In the genomic region with DNA sequence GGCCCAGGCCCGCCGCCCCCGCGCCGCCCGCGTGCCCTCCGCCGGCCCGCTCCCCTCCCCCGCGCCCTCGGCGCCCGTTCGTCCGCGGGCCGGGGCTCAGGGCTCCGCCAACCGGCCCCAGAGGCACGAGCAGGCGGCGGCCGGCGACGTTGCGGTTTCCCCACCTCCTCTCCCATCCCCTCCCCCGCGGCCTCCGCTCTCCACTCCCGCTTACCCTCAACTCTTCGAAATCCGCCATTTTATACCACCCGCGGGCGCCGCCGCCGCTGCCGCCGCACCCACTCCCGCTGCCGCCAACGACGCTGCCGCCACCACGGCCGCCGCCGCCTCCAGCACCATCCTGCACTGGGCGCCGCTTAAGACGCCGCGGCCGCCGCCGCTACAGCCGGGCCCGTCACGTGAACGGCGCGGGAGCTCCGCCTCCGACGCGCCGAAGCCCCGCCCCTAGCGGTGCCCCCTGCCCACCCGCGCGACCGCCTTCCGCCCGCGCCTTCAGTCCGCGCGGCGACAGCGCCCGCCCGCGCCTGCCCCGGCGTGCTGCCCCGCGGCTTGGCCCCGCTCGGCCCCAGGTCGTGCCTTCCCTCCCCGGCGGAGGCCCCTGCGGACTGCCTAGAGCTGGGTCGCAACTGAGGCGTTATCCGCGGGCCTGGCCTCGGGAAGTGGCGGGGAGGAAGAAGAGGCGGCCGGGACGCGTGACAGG, we compare ENCODE assay signal across 1 cellular context.
TF ChIP-seq lines count a peak whose summit lies in the region.

A gene with protein sequence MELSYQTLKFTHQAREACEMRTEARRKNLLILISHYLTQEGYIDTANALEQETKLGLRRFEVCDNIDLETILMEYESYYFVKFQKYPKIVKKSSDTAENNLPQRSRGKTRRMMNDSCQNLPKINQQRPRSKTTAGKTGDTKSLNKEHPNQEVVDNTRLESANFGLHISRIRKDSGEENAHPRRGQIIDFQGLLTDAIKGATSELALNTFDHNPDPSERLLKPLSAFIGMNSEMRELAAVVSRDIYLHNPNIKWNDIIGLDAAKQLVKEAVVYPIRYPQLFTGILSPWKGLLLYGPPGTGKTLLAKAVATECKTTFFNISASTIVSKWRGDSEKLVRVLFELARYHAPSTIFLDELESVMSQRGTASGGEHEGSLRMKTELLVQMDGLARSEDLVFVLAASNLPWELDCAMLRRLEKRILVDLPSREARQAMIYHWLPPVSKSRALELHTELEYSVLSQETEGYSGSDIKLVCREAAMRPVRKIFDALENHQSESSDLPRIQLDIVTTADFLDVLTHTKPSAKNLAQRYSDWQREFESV (plus strand): TSS at position 495 of the 700 bp plus-strand sequence. CDS start 29,271 bp downstream, outside the sequence.
A gene with protein sequence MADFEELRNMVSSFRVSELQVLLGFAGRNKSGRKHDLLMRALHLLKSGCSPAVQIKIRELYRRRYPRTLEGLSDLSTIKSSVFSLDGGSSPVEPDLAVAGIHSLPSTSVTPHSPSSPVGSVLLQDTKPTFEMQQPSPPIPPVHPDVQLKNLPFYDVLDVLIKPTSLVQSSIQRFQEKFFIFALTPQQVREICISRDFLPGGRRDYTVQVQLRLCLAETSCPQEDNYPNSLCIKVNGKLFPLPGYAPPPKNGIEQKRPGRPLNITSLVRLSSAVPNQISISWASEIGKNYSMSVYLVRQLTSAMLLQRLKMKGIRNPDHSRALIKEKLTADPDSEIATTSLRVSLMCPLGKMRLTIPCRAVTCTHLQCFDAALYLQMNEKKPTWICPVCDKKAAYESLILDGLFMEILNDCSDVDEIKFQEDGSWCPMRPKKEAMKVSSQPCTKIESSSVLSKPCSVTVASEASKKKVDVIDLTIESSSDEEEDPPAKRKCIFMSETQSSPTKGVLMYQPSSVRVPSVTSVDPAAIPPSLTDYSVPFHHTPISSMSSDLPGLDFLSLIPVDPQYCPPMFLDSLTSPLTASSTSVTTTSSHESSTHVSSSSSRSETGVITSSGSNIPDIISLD (minus strand): TSS at position 400 of the 700 bp plus-strand sequence. CDS start 162 bp downstream, at position 238.

TF ChIP-seq in WTC11, 78 proteins besides CTCF, POLR2A, EP300 and RAD21 (continued from another document and continues in another):
- TF ChIP-seq, protein P1, sequence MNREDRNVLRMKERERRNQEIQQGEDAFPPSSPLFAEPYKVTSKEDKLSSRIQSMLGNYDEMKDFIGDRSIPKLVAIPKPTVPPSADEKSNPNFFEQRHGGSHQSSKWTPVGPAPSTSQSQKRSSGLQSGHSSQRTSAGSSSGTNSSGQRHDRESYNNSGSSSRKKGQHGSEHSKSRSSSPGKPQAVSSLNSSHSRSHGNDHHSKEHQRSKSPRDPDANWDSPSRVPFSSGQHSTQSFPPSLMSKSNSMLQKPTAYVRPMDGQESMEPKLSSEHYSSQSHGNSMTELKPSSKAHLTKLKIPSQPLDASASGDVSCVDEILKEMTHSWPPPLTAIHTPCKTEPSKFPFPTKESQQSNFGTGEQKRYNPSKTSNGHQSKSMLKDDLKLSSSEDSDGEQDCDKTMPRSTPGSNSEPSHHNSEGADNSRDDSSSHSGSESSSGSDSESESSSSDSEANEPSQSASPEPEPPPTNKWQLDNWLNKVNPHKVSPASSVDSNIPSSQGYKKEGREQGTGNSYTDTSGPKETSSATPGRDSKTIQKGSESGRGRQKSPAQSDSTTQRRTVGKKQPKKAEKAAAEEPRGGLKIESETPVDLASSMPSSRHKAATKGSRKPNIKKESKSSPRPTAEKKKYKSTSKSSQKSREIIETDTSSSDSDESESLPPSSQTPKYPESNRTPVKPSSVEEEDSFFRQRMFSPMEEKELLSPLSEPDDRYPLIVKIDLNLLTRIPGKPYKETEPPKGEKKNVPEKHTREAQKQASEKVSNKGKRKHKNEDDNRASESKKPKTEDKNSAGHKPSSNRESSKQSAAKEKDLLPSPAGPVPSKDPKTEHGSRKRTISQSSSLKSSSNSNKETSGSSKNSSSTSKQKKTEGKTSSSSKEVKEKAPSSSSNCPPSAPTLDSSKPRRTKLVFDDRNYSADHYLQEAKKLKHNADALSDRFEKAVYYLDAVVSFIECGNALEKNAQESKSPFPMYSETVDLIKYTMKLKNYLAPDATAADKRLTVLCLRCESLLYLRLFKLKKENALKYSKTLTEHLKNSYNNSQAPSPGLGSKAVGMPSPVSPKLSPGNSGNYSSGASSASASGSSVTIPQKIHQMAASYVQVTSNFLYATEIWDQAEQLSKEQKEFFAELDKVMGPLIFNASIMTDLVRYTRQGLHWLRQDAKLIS (CRISPR knock-in tag; IDR thresholded peaks at IDR 0.05; ENCODE audit: borderline replicate concordance), result no peak
- TF ChIP-seq ZNF425 (CRISPR knock-in tag; conservative IDR thresholded peaks at IDR 0.05) (no peak), JUN (CRISPR knock-in tag; IDR thresholded peaks at IDR 0.05) (no peak), NR2C2 (CRISPR knock-in tag; IDR thresholded peaks at IDR 0.05) (no peak), FOXP4 (CRISPR knock-in tag; IDR thresholded peaks at IDR 0.05) (peak; percentile 94), KAT7 (CRISPR knock-in tag; IDR thresholded peaks at IDR 0.05; ENCODE audit: borderline replicate concordance) (peak; percentile 85; the same call in 1 of the 2 replicates), FOXJ3 (CRISPR knock-in tag; IDR thresholded peaks at IDR 0.05; ENCODE audit: borderline replicate concordance) (no peak), JAZF1 (CRISPR knock-in tag; IDR thresholded peaks at IDR 0.05) (no peak), GTF2I (CRISPR knock-in tag; conservative IDR thresholded peaks at IDR 0.05) (no peak), GRHL2 (CRISPR knock-in tag; IDR thresholded peaks at IDR 0.05; ENCODE audit: insufficient replicate concordance, severe bottlenecking) (no peak), SOX15 (CRISPR knock-in tag; IDR thresholded peaks at IDR 0.05) (no peak), ETV6 (CRISPR knock-in tag; IDR thresholded peaks at IDR 0.05) (no peak; the same call in none of the 2 replicates), CREB1 (CRISPR knock-in tag; IDR thresholded peaks at IDR 0.05) (no peak), PRRX2 (CRISPR knock-in tag; IDR thresholded peaks at IDR 0.05) (no peak)
- TF ChIP-seq, protein P2, sequence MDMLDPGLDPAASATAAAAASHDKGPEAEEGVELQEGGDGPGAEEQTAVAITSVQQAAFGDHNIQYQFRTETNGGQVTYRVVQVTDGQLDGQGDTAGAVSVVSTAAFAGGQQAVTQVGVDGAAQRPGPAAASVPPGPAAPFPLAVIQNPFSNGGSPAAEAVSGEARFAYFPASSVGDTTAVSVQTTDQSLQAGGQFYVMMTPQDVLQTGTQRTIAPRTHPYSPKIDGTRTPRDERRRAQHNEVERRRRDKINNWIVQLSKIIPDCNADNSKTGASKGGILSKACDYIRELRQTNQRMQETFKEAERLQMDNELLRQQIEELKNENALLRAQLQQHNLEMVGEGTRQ (CRISPR knock-in tag; IDR thresholded peaks at IDR 0.05), result peak; percentile 96
- TF ChIP-seq, protein P3, sequence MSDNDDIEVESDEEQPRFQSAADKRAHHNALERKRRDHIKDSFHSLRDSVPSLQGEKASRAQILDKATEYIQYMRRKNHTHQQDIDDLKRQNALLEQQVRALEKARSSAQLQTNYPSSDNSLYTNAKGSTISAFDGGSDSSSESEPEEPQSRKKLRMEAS (CRISPR knock-in tag; IDR thresholded peaks at IDR 0.05), result no peak; the same call in 1 of the 2 replicates
- TF ChIP-seq, protein P4, sequence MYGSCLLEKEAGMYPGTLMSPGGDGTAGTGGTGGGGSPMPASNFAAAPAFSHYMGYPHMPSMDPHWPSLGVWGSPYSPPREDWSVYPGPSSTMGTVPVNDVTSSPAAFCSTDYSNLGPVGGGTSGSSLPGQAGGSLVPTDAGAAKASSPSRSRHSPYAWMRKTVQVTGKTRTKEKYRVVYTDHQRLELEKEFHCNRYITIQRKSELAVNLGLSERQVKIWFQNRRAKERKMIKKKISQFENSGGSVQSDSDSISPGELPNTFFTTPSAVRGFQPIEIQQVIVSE (CRISPR knock-in tag; IDR thresholded peaks at IDR 0.05; ENCODE audit: borderline replicate concordance), result no peak
- TF ChIP-seq, protein P5, sequence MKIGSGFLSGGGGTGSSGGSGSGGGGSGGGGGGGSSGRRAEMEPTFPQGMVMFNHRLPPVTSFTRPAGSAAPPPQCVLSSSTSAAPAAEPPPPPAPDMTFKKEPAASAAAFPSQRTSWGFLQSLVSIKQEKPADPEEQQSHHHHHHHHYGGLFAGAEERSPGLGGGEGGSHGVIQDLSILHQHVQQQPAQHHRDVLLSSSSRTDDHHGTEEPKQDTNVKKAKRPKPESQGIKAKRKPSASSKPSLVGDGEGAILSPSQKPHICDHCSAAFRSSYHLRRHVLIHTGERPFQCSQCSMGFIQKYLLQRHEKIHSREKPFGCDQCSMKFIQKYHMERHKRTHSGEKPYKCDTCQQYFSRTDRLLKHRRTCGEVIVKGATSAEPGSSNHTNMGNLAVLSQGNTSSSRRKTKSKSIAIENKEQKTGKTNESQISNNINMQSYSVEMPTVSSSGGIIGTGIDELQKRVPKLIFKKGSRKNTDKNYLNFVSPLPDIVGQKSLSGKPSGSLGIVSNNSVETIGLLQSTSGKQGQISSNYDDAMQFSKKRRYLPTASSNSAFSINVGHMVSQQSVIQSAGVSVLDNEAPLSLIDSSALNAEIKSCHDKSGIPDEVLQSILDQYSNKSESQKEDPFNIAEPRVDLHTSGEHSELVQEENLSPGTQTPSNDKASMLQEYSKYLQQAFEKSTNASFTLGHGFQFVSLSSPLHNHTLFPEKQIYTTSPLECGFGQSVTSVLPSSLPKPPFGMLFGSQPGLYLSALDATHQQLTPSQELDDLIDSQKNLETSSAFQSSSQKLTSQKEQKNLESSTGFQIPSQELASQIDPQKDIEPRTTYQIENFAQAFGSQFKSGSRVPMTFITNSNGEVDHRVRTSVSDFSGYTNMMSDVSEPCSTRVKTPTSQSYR (CRISPR knock-in tag; IDR thresholded peaks at IDR 0.05), result no peak
- TF ChIP-seq, protein P6, sequence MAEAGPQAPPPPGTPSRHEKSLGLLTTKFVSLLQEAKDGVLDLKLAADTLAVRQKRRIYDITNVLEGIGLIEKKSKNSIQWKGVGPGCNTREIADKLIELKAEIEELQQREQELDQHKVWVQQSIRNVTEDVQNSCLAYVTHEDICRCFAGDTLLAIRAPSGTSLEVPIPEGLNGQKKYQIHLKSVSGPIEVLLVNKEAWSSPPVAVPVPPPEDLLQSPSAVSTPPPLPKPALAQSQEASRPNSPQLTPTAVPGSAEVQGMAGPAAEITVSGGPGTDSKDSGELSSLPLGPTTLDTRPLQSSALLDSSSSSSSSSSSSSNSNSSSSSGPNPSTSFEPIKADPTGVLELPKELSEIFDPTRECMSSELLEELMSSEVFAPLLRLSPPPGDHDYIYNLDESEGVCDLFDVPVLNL (CRISPR knock-in tag; IDR thresholded peaks at IDR 0.05; ENCODE audit: borderline replicate concordance, low read depth), result peak; percentile 52; the same call in 1 of the 2 replicates
- TF ChIP-seq, protein P7, sequence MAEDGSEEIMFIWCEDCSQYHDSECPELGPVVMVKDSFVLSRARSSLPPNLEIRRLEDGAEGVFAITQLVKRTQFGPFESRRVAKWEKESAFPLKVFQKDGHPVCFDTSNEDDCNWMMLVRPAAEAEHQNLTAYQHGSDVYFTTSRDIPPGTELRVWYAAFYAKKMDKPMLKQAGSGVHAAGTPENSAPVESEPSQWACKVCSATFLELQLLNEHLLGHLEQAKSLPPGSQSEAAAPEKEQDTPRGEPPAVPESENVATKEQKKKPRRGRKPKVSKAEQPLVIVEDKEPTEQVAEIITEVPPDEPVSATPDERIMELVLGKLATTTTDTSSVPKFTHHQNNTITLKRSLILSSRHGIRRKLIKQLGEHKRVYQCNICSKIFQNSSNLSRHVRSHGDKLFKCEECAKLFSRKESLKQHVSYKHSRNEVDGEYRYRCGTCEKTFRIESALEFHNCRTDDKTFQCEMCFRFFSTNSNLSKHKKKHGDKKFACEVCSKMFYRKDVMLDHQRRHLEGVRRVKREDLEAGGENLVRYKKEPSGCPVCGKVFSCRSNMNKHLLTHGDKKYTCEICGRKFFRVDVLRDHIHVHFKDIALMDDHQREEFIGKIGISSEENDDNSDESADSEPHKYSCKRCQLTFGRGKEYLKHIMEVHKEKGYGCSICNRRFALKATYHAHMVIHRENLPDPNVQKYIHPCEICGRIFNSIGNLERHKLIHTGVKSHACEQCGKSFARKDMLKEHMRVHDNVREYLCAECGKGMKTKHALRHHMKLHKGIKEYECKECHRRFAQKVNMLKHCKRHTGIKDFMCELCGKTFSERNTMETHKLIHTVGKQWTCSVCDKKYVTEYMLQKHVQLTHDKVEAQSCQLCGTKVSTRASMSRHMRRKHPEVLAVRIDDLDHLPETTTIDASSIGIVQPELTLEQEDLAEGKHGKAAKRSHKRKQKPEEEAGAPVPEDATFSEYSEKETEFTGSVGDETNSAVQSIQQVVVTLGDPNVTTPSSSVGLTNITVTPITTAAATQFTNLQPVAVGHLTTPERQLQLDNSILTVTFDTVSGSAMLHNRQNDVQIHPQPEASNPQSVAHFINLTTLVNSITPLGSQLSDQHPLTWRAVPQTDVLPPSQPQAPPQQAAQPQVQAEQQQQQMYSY (CRISPR knock-in tag; IDR thresholded peaks at IDR 0.05), result no peak
- TF ChIP-seq, protein P8, sequence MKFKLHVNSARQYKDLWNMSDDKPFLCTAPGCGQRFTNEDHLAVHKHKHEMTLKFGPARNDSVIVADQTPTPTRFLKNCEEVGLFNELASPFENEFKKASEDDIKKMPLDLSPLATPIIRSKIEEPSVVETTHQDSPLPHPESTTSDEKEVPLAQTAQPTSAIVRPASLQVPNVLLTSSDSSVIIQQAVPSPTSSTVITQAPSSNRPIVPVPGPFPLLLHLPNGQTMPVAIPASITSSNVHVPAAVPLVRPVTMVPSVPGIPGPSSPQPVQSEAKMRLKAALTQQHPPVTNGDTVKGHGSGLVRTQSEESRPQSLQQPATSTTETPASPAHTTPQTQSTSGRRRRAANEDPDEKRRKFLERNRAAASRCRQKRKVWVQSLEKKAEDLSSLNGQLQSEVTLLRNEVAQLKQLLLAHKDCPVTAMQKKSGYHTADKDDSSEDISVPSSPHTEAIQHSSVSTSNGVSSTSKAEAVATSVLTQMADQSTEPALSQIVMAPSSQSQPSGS (CRISPR knock-in tag; IDR thresholded peaks at IDR 0.05; ENCODE audit: borderline replicate concordance, low read depth), result no peak
